Comparison of ENCODE assay signal across 8 cellular contexts in genomic region chr1:244047739-244048565, GRCh38. TPM values are rescaled to one million over a fixed set of nuclear protein-coding genes. Genes with fewer than 3 reads are reported as not detected.
DNase-seq lines count a peak whose midpoint lies in the region; ATAC-seq and TF ChIP-seq lines count a peak whose summit lies in the region.

No MANE protein-coding gene starts in this region.

- TF ChIP-seq CTCF in AG04449 (IDR thresholded peaks at IDR 0.05; ENCODE audit: insufficient read depth, low read length, missing control alignments) (no peak), VCaP (conservative IDR thresholded peaks at IDR 0.05) (no peak), breast epithelium (IDR thresholded peaks at IDR 0.05) (no peak)

- no peaks in the 10 kb centered on the region for H3K9me3 ChIP-seq in breast epithelium
- H3K9me3 ChIP-seq in iPS-20b (ENCODE audit: insufficient read depth, low read depth, low read length): no peaks in the 10 kb centered on the region

- DNase-seq in AG04449 (ENCODE audit: low read depth, low spot score): peak; percentile 94
- DNase-seq in NCI-H2196 (lab: John Stamatoyannopoulos, UW; ENCODE audit: unreplicated experiment): peak; percentile 95
- peak; percentile 99 for DNase-seq in breast epithelium (ENCODE audit: low spot score in 2 of 2)

- ATAC-seq in GM18873 (IDR thresholded peaks at IDR 0.05; ENCODE audit: low FRiP score, unreplicated experiment) (peak; percentile 70), HG03135 (IDR thresholded peaks at IDR 0.05; ENCODE audit: unreplicated experiment) (peak; percentile 82)

- CTCF ChIA-PET in AG04449 (lab: Yijun Ruan, JAX): interaction anchor here (1.0 kb wide), 1 partner anchor 226 kb away, joined by 3 read pairs; no protein-coding TSS in a partner anchor

- H3K27ac ChIP-seq in VCaP: peak overlapping the region; percentile 93
- peak overlapping the region; percentile 99 for H3K27ac ChIP-seq in breast epithelium
- no peak overlapping the region for H3K27ac ChIP-seq in iPS-20b (ENCODE audit: low read length)
- peak overlapping the region; percentile 78 to 99 (median 92) for H3K27ac ChIP-seq in skin epidermis

- peak overlapping the region; percentile 74; the same call in 1 of the 2 replicates for H3K9ac ChIP-seq in iPS-20b (ENCODE audit: low read depth, low read length)

- H3K36me3 ChIP-seq in breast epithelium (no peaks in the 10 kb centered on the region), iPS-20b (ENCODE audit: insufficient read depth, low read depth, low read length) (no peaks in the 10 kb centered on the region)

- POLR2A ChIA-PET in AG04449 (lab: Yijun Ruan, JAX): interaction anchor here (1.0 to 1.6 kb wide), 3 partner anchors 18 to 334 kb away, joined by 3 to 4 read pairs (median 4); no protein-coding TSS in a partner anchor

- intact Hi-C loops in breast epithelium (cut with DNase I; ENCODE audit: low total_unique reads): no loop called here

- TF ChIP-seq POLR2A in breast epithelium (IDR thresholded peaks at IDR 0.05): peak; percentile 93

- H3K4me1 ChIP-seq in breast epithelium: no peaks in the 10 kb centered on the region
- H3K4me1 ChIP-seq in iPS-20b (ENCODE audit: insufficient read depth, low read length): peaks cover 30% of the 10 kb centered on the region

- H3K27me3 ChIP-seq in breast epithelium (no peaks in the 10 kb centered on the region), iPS-20b (ENCODE audit: insufficient read depth, low read length) (peaks cover 32% of the 10 kb centered on the region; the same call in 1 of the 2 replicates)

- H3K4me3 ChIP-seq in AG04449 (ENCODE audit: low read depth, low read length) (peak overlapping the region; percentile 85), breast epithelium (peak overlapping the region; percentile 81 to 95 (median 93)), iPS-20b (ENCODE audit: low read length) (peak overlapping the region; percentile 72), skin epidermis (peak overlapping the region; percentile 62 to 89 (median 76))

RNA-seq across cellular contexts. Expression of gene ZBTB18, which starts 3.1 kb away (rescaled TPM):
- 10 to 100 TPM; 10.1 to 19.7 (median 16.7) TPM for total RNA-seq in breast epithelium
